1 cellular context compared by ENCODE assay signal in the genomic region with DNA sequence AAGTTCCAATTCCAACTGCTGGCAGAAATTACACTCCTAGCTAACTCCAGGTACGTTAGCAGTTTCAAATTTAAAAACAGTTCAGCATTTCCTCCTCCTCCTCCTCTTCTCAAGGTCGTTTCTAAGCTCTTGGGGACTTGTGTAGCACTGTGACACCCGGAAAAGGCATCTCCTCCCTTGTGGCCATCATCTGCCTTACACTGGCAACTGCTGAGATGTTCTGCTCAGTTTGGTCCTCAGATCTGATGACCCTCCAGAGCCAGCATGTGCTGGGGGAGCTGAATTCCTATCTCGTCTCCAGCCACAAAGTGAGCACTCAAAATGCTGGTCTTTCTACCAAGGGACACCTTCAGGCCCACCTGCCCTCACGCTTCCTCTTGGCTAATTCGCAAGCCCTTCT.
TF ChIP-seq lines count a peak whose summit lies in the region.

No MANE protein-coding gene starts in this region.

TF ChIP-seq in H1, 55 proteins besides CTCF, POLR2A, EP300 and RAD21:
- TF ChIP-seq, protein P1, sequence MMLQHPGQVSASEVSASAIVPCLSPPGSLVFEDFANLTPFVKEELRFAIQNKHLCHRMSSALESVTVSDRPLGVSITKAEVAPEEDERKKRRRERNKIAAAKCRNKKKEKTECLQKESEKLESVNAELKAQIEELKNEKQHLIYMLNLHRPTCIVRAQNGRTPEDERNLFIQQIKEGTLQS (IDR thresholded peaks at IDR 0.05; ENCODE audit: insufficient read depth, low read depth, low read length), result no peak
- TF ChIP-seq MAX (IDR thresholded peaks at IDR 0.05) (no peak), SIRT6 (IDR thresholded peaks at IDR 0.05; ENCODE audit: low read length) (no peak), KDM5A (IDR thresholded peaks at IDR 0.05; ENCODE audit: low read length) (no peak), ASH2L (IDR thresholded peaks at IDR 0.05; ENCODE audit: low read length) (no peak), TAF7 (optimal IDR thresholded peaks at IDR 0.05; ENCODE audit: borderline replicate concordance, low read depth, low read length) (no peak), JUN (IDR thresholded peaks at IDR 0.05; ENCODE audit: low read depth, low read length) (no peak), ZNF274 (IDR thresholded peaks at IDR 0.05; ENCODE audit: borderline replicate concordance, extremely low read depth, low read length) (no peak), TAF1 (IDR thresholded peaks at IDR 0.05; ENCODE audit: low read depth, low read length) (no peak), SIN3A (conservative IDR thresholded peaks at IDR 0.05 in 1 of 2, IDR thresholded peaks at IDR 0.05 in 1 of 2; ENCODE audit: low read depth in 1 of 2, low read length in 2 of 2) (no peak), CBX5 (IDR thresholded peaks at IDR 0.05; ENCODE audit: low read depth, low read length) (no peak), EGR1 (IDR thresholded peaks at IDR 0.05; ENCODE audit: borderline replicate concordance, low read depth, low read length) (no peak), TEAD4 (IDR thresholded peaks at IDR 0.05; ENCODE audit: low read depth, low read length) (no peak), CHD2 (IDR thresholded peaks at IDR 0.05; ENCODE audit: low read length) (no peak)
- TF ChIP-seq, protein P2, sequence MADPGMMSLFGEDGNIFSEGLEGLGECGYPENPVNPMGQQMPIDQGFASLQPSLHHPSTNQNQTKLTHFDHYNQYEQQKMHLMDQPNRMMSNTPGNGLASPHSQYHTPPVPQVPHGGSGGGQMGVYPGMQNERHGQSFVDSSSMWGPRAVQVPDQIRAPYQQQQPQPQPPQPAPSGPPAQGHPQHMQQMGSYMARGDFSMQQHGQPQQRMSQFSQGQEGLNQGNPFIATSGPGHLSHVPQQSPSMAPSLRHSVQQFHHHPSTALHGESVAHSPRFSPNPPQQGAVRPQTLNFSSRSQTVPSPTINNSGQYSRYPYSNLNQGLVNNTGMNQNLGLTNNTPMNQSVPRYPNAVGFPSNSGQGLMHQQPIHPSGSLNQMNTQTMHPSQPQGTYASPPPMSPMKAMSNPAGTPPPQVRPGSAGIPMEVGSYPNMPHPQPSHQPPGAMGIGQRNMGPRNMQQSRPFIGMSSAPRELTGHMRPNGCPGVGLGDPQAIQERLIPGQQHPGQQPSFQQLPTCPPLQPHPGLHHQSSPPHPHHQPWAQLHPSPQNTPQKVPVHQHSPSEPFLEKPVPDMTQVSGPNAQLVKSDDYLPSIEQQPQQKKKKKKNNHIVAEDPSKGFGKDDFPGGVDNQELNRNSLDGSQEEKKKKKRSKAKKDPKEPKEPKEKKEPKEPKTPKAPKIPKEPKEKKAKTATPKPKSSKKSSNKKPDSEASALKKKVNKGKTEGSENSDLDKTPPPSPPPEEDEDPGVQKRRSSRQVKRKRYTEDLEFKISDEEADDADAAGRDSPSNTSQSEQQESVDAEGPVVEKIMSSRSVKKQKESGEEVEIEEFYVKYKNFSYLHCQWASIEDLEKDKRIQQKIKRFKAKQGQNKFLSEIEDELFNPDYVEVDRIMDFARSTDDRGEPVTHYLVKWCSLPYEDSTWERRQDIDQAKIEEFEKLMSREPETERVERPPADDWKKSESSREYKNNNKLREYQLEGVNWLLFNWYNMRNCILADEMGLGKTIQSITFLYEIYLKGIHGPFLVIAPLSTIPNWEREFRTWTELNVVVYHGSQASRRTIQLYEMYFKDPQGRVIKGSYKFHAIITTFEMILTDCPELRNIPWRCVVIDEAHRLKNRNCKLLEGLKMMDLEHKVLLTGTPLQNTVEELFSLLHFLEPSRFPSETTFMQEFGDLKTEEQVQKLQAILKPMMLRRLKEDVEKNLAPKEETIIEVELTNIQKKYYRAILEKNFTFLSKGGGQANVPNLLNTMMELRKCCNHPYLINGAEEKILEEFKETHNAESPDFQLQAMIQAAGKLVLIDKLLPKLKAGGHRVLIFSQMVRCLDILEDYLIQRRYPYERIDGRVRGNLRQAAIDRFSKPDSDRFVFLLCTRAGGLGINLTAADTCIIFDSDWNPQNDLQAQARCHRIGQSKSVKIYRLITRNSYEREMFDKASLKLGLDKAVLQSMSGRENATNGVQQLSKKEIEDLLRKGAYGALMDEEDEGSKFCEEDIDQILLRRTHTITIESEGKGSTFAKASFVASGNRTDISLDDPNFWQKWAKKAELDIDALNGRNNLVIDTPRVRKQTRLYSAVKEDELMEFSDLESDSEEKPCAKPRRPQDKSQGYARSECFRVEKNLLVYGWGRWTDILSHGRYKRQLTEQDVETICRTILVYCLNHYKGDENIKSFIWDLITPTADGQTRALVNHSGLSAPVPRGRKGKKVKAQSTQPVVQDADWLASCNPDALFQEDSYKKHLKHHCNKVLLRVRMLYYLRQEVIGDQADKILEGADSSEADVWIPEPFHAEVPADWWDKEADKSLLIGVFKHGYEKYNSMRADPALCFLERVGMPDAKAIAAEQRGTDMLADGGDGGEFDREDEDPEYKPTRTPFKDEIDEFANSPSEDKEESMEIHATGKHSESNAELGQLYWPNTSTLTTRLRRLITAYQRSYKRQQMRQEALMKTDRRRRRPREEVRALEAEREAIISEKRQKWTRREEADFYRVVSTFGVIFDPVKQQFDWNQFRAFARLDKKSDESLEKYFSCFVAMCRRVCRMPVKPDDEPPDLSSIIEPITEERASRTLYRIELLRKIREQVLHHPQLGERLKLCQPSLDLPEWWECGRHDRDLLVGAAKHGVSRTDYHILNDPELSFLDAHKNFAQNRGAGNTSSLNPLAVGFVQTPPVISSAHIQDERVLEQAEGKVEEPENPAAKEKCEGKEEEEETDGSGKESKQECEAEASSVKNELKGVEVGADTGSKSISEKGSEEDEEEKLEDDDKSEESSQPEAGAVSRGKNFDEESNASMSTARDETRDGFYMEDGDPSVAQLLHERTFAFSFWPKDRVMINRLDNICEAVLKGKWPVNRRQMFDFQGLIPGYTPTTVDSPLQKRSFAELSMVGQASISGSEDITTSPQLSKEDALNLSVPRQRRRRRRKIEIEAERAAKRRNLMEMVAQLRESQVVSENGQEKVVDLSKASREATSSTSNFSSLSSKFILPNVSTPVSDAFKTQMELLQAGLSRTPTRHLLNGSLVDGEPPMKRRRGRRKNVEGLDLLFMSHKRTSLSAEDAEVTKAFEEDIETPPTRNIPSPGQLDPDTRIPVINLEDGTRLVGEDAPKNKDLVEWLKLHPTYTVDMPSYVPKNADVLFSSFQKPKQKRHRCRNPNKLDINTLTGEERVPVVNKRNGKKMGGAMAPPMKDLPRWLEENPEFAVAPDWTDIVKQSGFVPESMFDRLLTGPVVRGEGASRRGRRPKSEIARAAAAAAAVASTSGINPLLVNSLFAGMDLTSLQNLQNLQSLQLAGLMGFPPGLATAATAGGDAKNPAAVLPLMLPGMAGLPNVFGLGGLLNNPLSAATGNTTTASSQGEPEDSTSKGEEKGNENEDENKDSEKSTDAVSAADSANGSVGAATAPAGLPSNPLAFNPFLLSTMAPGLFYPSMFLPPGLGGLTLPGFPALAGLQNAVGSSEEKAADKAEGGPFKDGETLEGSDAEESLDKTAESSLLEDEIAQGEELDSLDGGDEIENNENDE (IDR thresholded peaks at IDR 0.05; ENCODE audit: insufficient replicate concordance, low read length), result no peak
TF ChIP-seq in H1: peak in this region for 0.
